10 cellular contexts compared by ENCODE assay signal in the genomic region with DNA sequence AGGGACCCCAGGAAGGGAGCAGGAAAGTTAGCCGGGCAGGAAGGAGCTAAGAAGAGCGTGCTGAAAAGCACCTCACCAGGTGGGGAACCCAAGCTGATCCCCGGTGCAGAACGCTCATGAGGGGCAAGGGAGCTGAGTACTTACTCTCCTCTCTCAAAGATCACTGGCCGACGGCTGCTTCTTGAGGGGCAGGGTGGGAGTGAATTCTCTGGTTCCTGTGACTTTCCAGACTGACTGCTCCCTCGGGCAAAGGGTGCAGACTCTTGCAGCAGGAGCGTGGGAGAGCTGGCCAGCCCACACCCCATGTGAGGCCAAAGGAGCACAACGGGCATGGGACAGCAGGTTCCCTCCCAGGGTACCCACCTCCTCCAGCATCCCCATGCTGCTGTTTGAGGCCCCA. TPM values are rescaled to one million over a fixed set of nuclear protein-coding genes. Genes with fewer than 3 reads are reported as not detected.
"Had no signal": no experiment of that assay in that cellular context is flagged by ENCODE, and none has a peak within 500 bp of the region (broad histone marks: within the 10 kb centered on the region; RNA-seq: fewer than 3 reads in every experiment).

No MANE protein-coding gene starts in this region.

- H3K27ac Mint-ChIP-seq: IgD-negative memory B cell had no signal

- H2AFZ ChIP-seq: GM23248 had no signal

- H3K4me3 ChIP-seq: GM23248 had no signal

- ATAC-seq: HepG2 had no signal

- H3K4me1 Mint-ChIP-seq: IgD-negative memory B cell had no signal

- H3K27ac ChIP-seq: GM23248, HL-60 had no signal

- H3K36me3 Mint-ChIP-seq: IgD-negative memory B cell had no signal

- H3K9ac ChIP-seq: GM23248 had no signal

- H3K4me3 Mint-ChIP-seq: H9 had no signal

- DNase-seq: GM23248, GOT3, H9, HCEC 1CT, KBM-7 had no signal

RNA-seq across cellular contexts. Expression of a gene that starts 44.9 kb away (rescaled TPM):
- total RNA-seq: GM23248, H4, H9, HepG2, HT1080 had no signal
- polyA plus RNA-seq: GM23248, HepG2, IgD-negative memory B cell had no signal
